ENCODE assay signal across 13 cellular contexts in genomic region chr9:129285382-129285781, GRCh38.
DNase-seq lines count a peak whose midpoint lies in the region; ATAC-seq, FAIRE-seq and TF ChIP-seq lines count a peak whose summit lies in the region.
"Had no signal": no experiment of that assay in that cellular context is flagged by ENCODE, and none has a peak within 500 bp of the region (broad histone marks: within the 10 kb centered on the region; RNA-seq: fewer than 3 reads in every experiment).

No MANE protein-coding gene starts in this region.

- peaks cover 42% of the 10 kb centered on the region for H3K4me1 ChIP-seq in NT2/D1 (ENCODE audit: insufficient read depth, insufficient read length)
- peaks cover 23% of the 10 kb centered on the region for H3K4me1 ChIP-seq in HepG2 (ENCODE audit: insufficient read depth, low read length)
- no peaks in the 10 kb centered on the region for H3K4me1 ChIP-seq in testis

- no peaks in the 10 kb centered on the region for H3K9me3 ChIP-seq in NT2/D1 (ENCODE audit: insufficient read depth, low read length)
- no peaks in the 10 kb centered on the region for H3K9me3 ChIP-seq in HepG2 (ENCODE audit: low read length)
- H3K9me3 ChIP-seq in testis: no peaks in the 10 kb centered on the region
- H3K9me3 ChIP-seq: A549 had no signal

- peaks cover 3% of the 10 kb centered on the region for H3K27me3 ChIP-seq in NT2/D1 (ENCODE audit: insufficient read depth, insufficient read length)
- H3K27me3 ChIP-seq in HepG2 (ENCODE audit: control insufficient read depth in 1 of 2, insufficient read depth in 2 of 2, low read length in 2 of 2): peaks cover under 1 to 45% of the 10 kb centered on the region in 2 experiments
- H3K27me3 ChIP-seq in testis: no peaks in the 10 kb centered on the region

- H3K9ac ChIP-seq in NT2/D1 (ENCODE audit: insufficient read length, low read depth) (peak overlapping the region; percentile 22), HepG2 (ENCODE audit: insufficient read depth, low read depth, low read length) (no peak overlapping the region)

- no peak overlapping the region for H2AFZ ChIP-seq in HepG2 (ENCODE audit: low read length)

- H3K27ac ChIP-seq in HepG2 (ENCODE audit: extremely low read length, insufficient read depth, low read length): no peak overlapping the region
- H3K27ac ChIP-seq in testis: no peak overlapping the region

- H4K20me1 ChIP-seq in HepG2 (ENCODE audit: insufficient read depth, low read length): no peaks in the 10 kb centered on the region

- BruUV-seq in HepG2 (replicated peaks; lab: Mats Ljungman, UMichigan): no TSS peak

- intact Hi-C loops in HepG2 (cut with micrococcal nuclease; ENCODE audit: unreplicated experiment): no loop called here
- intact Hi-C loops in testis (cut with DNase I; ENCODE audit: low total_unique reads): no loop called here

- ATAC-seq in HepG2 (no peak), GM19455 (IDR thresholded peaks at IDR 0.05; ENCODE audit: unreplicated experiment) (no peak)
- ATAC-seq: A549, HCT116 had no signal

- H3K4me2 ChIP-seq in HepG2 (ENCODE audit: low read depth, low read length): no peak overlapping the region
- H3K4me2 ChIP-seq: A549 had no signal

- H3K79me2 ChIP-seq in HepG2 (ENCODE audit: insufficient read depth, low read length): no peaks in the 10 kb centered on the region

- H3K36me3 ChIP-seq in NT2/D1 (ENCODE audit: insufficient read depth, insufficient read length, low read length) (no peaks in the 10 kb centered on the region), HepG2 (replicated peaks in 1 of 2; ENCODE audit: control insufficient read depth in 1 of 2, insufficient read depth in 2 of 2, low read length in 2 of 2) (no peaks in the 10 kb centered on the region), testis (ENCODE audit: low read depth, missing control alignments) (no peaks in the 10 kb centered on the region)

- FAIRE-seq in HepG2 (lab: Jason Lieb, UNC): no peak
- FAIRE-seq: A549 had no signal

- CTCF ChIA-PET in HepG2 (lab: Yijun Ruan, JAX; ENCODE audit: low intra/inter-chr PET ratio, low total read pairs): no interaction called here

- peak; percentile 21 for DNase-seq in activated effector memory CD4-positive, alpha-beta T cell treated with anti-CD3 and anti-CD28 coated beads, Interleukin-2, amount 50 U/mL, for 16 hours
- DNase-seq in activated effector memory CD4-positive, alpha-beta T cell treated with Interleukin-2 at 50 U/mL for 16 hours: no peak
- DNase-seq in NT2/D1 (ENCODE audit: low read depth, low spot score): no peak
- DNase-seq in HepG2 (ENCODE audit: low spot score): no peak
- DNase-seq in testis: peak; percentile 8
- no peak for DNase-seq in UCSD-AML1 (lab: John Stamatoyannopoulos, UW; ENCODE audit: unreplicated experiment)
- DNase-seq: CD4-positive, CD25-positive, alpha-beta regulatory T cell; NCI-H1417 treated with DMSO at 0.1 percent for 48 hours; NCI-H2029 treated with DMSO at 0.1 percent for 48 hours; OCI-M1 had no signal

- POLR2A ChIA-PET in HepG2 (lab: Yijun Ruan, JAX): no interaction called here

- 74% methylated on average over 6 of the region's 7 CpGs for WGBS in HepG2 (ENCODE audit: low lambda C conversion rate)
- WGBS in testis, 2 donors: 95 to 98% methylated on average over 7 of the region's 7 CpGs

- no peak for TF ChIP-seq RAD21 in HepG2 (CRISPR knock-in tag; IDR thresholded peaks at IDR 0.05)

- TF ChIP-seq POLR2A in HepG2 (IDR thresholded peaks at IDR 0.05; ENCODE audit: insufficient read depth in 1 of 2, low read depth in 2 of 2, low read length in 2 of 2): no peak
- TF ChIP-seq POLR2A in testis (IDR thresholded peaks at IDR 0.05): no peak

- no peak overlapping the region for H3K4me3 ChIP-seq in NT2/D1 (ENCODE audit: insufficient read length, low read depth)
- no peak overlapping the region for H3K4me3 ChIP-seq in HepG2 (replicated peaks in 1 of 3; ENCODE audit: insufficient read depth in 1 of 3, low read depth in 2 of 3, low read length in 3 of 3)
- H3K4me3 ChIP-seq in testis: no peak overlapping the region
- H3K4me3 ChIP-seq: A549 had no signal

- no peak for TF ChIP-seq EP300 in HepG2 (IDR thresholded peaks at IDR 0.05; ENCODE audit: low read depth in 2 of 2, low read length in 2 of 2)
- TF ChIP-seq EP300 in HepG2 (CRISPR knock-in tag; IDR thresholded peaks at IDR 0.05; ENCODE audit: borderline replicate concordance): no peak

- in situ Hi-C loops in HepG2 (cut with HindIII; ENCODE audit: extremely low pct_ligation_motif_present, low pct_unique_long_range_greater_than_20kb): no loop called here

- TF ChIP-seq CTCF in HepG2 (CRISPR knock-in tag; IDR thresholded peaks at IDR 0.05): no peak
- TF ChIP-seq CTCF in testis (IDR thresholded peaks at IDR 0.05): no peak

TF ChIP-seq in HepG2, 621 proteins besides CTCF, POLR2A, EP300 and RAD21:
- no peak for TF ChIP-seq NFE2L2 (IDR thresholded peaks at IDR 0.05; ENCODE audit: low read length)
- TF ChIP-seq ZNF282 (IDR thresholded peaks at IDR 0.05; ENCODE audit: partially characterized antibody): no peak
- peak; percentile 92 for TF ChIP-seq ATF7 (IDR thresholded peaks at IDR 0.05)
- TF ChIP-seq ATF7 (CRISPR knock-in tag; IDR thresholded peaks at IDR 0.05): no peak
- TF ChIP-seq ZNF598 (CRISPR knock-in tag; IDR thresholded peaks at IDR 0.05; ENCODE audit: borderline replicate concordance): no peak
- no peak for TF ChIP-seq SIN3B (IDR thresholded peaks at IDR 0.05; ENCODE audit: low read length)
- no peak for TF ChIP-seq ZBTB38 (CRISPR knock-in tag; IDR thresholded peaks at IDR 0.05)
- no peak for TF ChIP-seq TCF12 (IDR thresholded peaks at IDR 0.05)
- TF ChIP-seq TCF12 (CRISPR knock-in tag; IDR thresholded peaks at IDR 0.05): no peak
- peak; percentile 90 for TF ChIP-seq CREB1 (IDR thresholded peaks at IDR 0.05)
- no peak for TF ChIP-seq CREB1 (CRISPR knock-in tag; IDR thresholded peaks at IDR 0.05)
- TF ChIP-seq ZNF484 (CRISPR knock-in tag; IDR thresholded peaks at IDR 0.05; ENCODE audit: borderline replicate concordance, low read depth): no peak

Comparison
In these comparisons a context has a peak if more than half of its experiments do, and no peak if none do; other contexts are left out.
1. DNase-seq: peak in activated effector memory CD4-positive, alpha-beta T cell treated with anti-CD3 and anti-CD28 coated beads, Interleukin-2, amount 50 U/mL, for 16 hours (single experiment) and testis (single experiment); none in activated effector memory CD4-positive, alpha-beta T cell treated with Interleukin-2 at 50 U/mL for 16 hours (single experiment), NT2/D1 (single experiment), HepG2 (single experiment) and UCSD-AML1 (single experiment).